In the genomic region with DNA sequence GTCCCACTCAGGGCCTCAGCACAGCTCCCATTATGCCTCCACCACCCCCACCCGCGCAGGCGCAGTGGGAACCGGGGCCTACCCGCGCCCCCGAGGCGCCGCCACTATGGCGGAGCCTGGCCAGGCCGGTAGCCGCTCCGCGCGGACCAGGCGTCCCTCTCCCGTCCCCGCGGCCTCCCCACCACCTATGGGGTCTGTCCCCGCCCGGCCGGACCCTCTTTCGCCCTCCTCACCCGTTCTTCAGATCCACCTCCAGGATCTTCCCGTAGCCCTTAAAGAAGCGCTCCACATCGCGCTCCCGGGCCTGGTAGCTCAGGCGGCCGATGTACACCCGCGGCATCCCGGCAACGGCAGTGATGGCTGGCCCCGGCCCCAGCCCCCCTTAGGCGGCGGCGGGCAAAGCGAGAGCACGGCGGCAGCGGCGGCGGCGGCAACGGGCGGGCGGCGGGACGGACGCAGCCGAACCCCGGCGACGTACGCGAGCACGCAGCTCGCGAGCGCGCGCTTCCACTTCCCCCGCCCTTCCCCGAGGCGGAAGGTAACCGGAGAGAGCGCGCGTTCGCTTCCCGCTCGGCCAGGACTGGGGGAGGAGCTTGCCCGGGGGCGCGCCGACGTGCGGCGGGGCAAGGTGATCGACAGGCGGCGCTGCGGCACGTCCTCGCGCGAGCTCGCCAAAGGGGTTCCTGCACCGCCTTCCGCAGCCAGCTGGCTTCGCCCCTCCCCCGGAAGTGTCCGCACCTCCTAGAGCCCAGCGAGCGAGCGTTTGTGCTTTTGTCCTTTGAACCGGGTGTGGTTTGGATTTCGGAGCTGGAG, we compare ENCODE assay signal across 8 cellular contexts. TPM values are rescaled to one million over a fixed set of nuclear protein-coding genes. Genes with fewer than 3 reads are reported as not detected.
DNase-seq lines count a peak whose midpoint lies in the region; ATAC-seq and TF ChIP-seq lines count a peak whose summit lies in the region.

A gene (minus strand): TSS at position 488 of the 813 bp plus-strand sequence. CDS start 148 bp downstream, at position 340.

- DNase-seq in NCI-H2081 (lab: John Stamatoyannopoulos, UW) (peak; percentile 99), T1000 (lab: John Stamatoyannopoulos, UW) (peak; percentile 99), astrocyte of the hippocampus (ENCODE audit: low read depth, low spot score) (peak; percentile 100), hepatic stellate cell (ENCODE audit: low spot score) (peak; percentile 98), renal cortical epithelial cell (ENCODE audit: low read depth) (peak; percentile 92)

- peak; percentile 89 for TF ChIP-seq CTCF in 22Rv1 (IDR thresholded peaks at IDR 0.05)

- peak within 1 kb of the TSS; percentile 99 for H3K27ac ChIP-seq in 22Rv1

- ATAC-seq in GM18511 (IDR thresholded peaks at IDR 0.05; ENCODE audit: unreplicated experiment) (peak; percentile 86), HG03039 (IDR thresholded peaks at IDR 0.05; ENCODE audit: unreplicated experiment) (peak; percentile 88)

RNA-seq across cellular contexts. Expression of the gene that starts here (rescaled TPM):
- total RNA-seq in renal cortical epithelial cell: 19.3 and 46.8 TPM in 2 replicates

Comparison
In these comparisons a context has a peak if more than half of its experiments do, and no peak if none do; other contexts are left out.
1. Peak in every context shown above with its lines: DNase-seq, ATAC-seq and H3K27ac ChIP-seq.